Comparison of ENCODE assay signal across 14 cellular contexts in genomic region chr2:203396667-203397066, GRCh38.
DNase-seq lines count a peak whose midpoint lies in the region; ATAC-seq and TF ChIP-seq lines count a peak whose summit lies in the region.
"Had no signal": no experiment of that assay in that cellular context is flagged by ENCODE, and none has a peak within 500 bp of the region (broad histone marks: within the 10 kb centered on the region; RNA-seq: fewer than 3 reads in every experiment).

No MANE protein-coding gene starts in this region.

- CTCF ChIA-PET in HEK293 (lab: Yijun Ruan, JAX), result interaction anchor here (0.7 to 0.9 kb wide), 4 partner anchors 23 to 50 kb away, joined by 4 to 5 read pairs (median 5); no protein-coding TSS in a partner anchor

- peaks cover 17 to 34% of the 10 kb centered on the region in 2 experiments for H3K36me3 ChIP-seq in HEK293 (ENCODE audit: control insufficient read depth in 2 of 2, insufficient read depth in 1 of 2, low read length in 2 of 2)

- H3K27ac ChIP-seq in HEK293 (ENCODE audit: extremely low read depth, low read depth, low read length), result no peak overlapping the region
- no peak overlapping the region for H3K27ac ChIP-seq in VCaP
- H3K27ac ChIP-seq: HL-60, SJCRH30, spleen had no signal

- H3K4me3 ChIP-seq in AG09309 (ENCODE audit: control insufficient read depth, low read depth, low read length) (no peak overlapping the region), HEK293 (ENCODE audit: low read depth, low read length) (no peak overlapping the region)
- H3K4me3 ChIP-seq: HAP-1, SJCRH30, spleen had no signal

- intact Hi-C loops in left ventricle myocardium superior (cut with micrococcal nuclease), result no loop called here

- no peaks in the 10 kb centered on the region for H3K9me3 ChIP-seq in HEK293 (ENCODE audit: control insufficient read depth, insufficient read depth, low read depth, low read length)
- H3K9me3 ChIP-seq: HAP-1, SJCRH30 had no signal

- TF ChIP-seq CTCF in AG09309 (IDR thresholded peaks at IDR 0.05; ENCODE audit: control insufficient read depth, insufficient read depth, low read depth, low read length, missing control alignments), result peak; percentile 28
- TF ChIP-seq CTCF in HEK293 (tag by site-specific recombination; IDR thresholded peaks at IDR 0.05), result peak; percentile 34; the same call in 1 of the 2 replicates
- peak; percentile 39 for TF ChIP-seq CTCF in VCaP (conservative IDR thresholded peaks at IDR 0.05)

- DNase-seq in AG09309 (ENCODE audit: low read depth) (no peak), left ventricle myocardium superior (no peak), SKM-1 treated with dmso at 0.1 percent for 144 hours (lab: John Stamatoyannopoulos, UW; ENCODE audit: unreplicated experiment) (no peak), NCI-H146 treated with DMSO at 0.1 percent for 48 hours (lab: John Stamatoyannopoulos, UW; ENCODE audit: unreplicated experiment) (no peak), DMS153 treated with DMSO at 0.1 percent for 48 hours (lab: John Stamatoyannopoulos, UW; ENCODE audit: unreplicated experiment) (no peak)
- DNase-seq: NCI-H2029 treated with DMSO at 0.1 percent for 48 hours, SJCRH30, spleen had no signal

- ATAC-seq in left ventricle myocardium superior (peak; percentile 26), HG02970 (IDR thresholded peaks at IDR 0.05; ENCODE audit: low FRiP score, unreplicated experiment) (no peak)
- ATAC-seq: stimulated activated memory B cell treated with anti-CD40 and anti-IgM and Interleukin-4, amounts not matched to agents 10 μg/mL and 1 μg/mL and 100 μg/mL, for 72 hours had no signal

- H3K4me1 ChIP-seq in HEK293 (ENCODE audit: control insufficient read depth, insufficient read depth, low read length), result no peaks in the 10 kb centered on the region
- H3K4me1 ChIP-seq: HAP-1, SJCRH30, spleen had no signal

- POLR2A ChIA-PET in HEK293 (lab: Yijun Ruan, JAX), result no interaction called here

TF ChIP-seq in HEK293, 187 proteins besides CTCF, POLR2A, EP300 and RAD21:
- TF ChIP-seq ZNF544 (tag by site-specific recombination; IDR thresholded peaks at IDR 0.05) (no peak), ZNF341 (tag by site-specific recombination; IDR thresholded peaks at IDR 0.05; ENCODE audit: low read depth) (peak; percentile 20; the same call in 1 of the 2 replicates)
TF ChIP-seq in HEK293: peak in this region for 1.
